1 cellular context compared by ENCODE assay signal in genomic region chrX:120671963-120672362, GRCh38.
TF ChIP-seq lines count a peak whose summit lies in the region.

No MANE protein-coding gene starts in this region.

TF ChIP-seq in IMR-90, 13 proteins besides CTCF, POLR2A, EP300 and RAD21:
- TF ChIP-seq RCOR1 (IDR thresholded peaks at IDR 0.05; ENCODE audit: insufficient replicate concordance, low read length) (no peak), MAZ (IDR thresholded peaks at IDR 0.05; ENCODE audit: borderline replicate concordance, low read depth, low read length) (no peak), MXI1 (IDR thresholded peaks at IDR 0.05; ENCODE audit: borderline replicate concordance, low read depth, low read length) (no peak), SMC3 (IDR thresholded peaks at IDR 0.05; ENCODE audit: low read depth, low read length) (no peak), ELK1 (IDR thresholded peaks at IDR 0.05; ENCODE audit: borderline replicate concordance, low read depth, low read length) (no peak), BHLHE40 (IDR thresholded peaks at IDR 0.05; ENCODE audit: low read depth, low read length) (no peak), RFX5 (IDR thresholded peaks at IDR 0.05; ENCODE audit: low read depth, low read length) (no peak), CEBPB (IDR thresholded peaks at IDR 0.05; ENCODE audit: low read depth, low read length) (no peak), USF2 (IDR thresholded peaks at IDR 0.05; ENCODE audit: low read depth, low read length) (no peak), MAFK (IDR thresholded peaks at IDR 0.05; ENCODE audit: low read depth, low read length) (no peak)
